4 cellular contexts compared by ENCODE assay signal in genomic region chr2:240678909-240679308, GRCh38. TPM values are rescaled to one million over a fixed set of nuclear protein-coding genes. Genes with fewer than 3 reads are reported as not detected.
"Had no signal": no experiment of that assay in that cellular context is flagged by ENCODE, and none has a peak within 500 bp of the region (broad histone marks: within the 10 kb centered on the region; RNA-seq: fewer than 3 reads in every experiment).

No MANE protein-coding gene starts in this region.

RNA-seq across cellular contexts. Expression of gene AQP12B, which starts 3.8 kb away (rescaled TPM):
- total RNA-seq: LHCN-M2, M059J, MCF 10A, NCI-H460 had no signal

RNA-seq across cellular contexts. Expression of gene AQP12A, which starts 12.8 kb away (rescaled TPM):
- total RNA-seq: LHCN-M2, M059J, MCF 10A, NCI-H460 had no signal
